Comparison of ENCODE assay signal across 8 cellular contexts in the genomic region with DNA sequence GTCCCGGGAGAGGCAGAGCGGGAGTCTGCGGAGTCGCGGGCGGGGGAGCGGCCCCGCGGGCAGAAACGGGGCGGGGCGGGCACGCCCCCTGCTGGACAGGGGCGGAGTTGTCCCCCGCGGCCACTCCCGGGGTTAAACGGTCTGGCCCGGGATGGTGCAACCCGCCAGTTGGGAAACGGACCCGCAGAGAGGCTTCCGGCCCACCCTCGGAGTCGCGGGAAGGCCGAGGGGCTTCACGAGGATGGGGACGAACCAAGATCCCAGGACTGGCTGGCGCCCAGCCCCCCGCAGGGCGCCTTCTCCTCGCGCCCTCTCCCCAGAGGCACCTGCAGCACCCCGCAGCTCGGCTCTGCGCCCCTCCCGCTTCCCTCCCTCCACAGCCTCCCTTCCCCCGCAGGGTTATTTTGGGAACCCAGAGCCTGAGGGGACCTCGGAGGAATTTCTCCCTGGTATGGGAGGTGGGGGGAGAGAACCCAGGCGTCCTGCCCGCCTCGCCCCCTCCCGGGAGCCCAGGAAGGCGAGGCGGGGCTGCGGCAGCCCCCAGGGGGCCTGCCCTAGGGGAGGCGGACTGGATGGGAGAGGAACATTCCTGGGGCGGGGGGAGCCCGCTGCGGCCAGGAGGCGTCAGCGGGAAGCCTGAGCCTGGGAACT. TPM values are rescaled to one million over a fixed set of nuclear protein-coding genes. Genes with fewer than 3 reads are reported as not detected.
DNase-seq lines count a peak whose midpoint lies in the region; ATAC-seq and TF ChIP-seq lines count a peak whose summit lies in the region.

No MANE protein-coding gene starts in this region.

- H3K4me1 Mint-ChIP-seq in activated naive CD4-positive, alpha-beta T cell treated with anti-CD3 and anti-CD28 coated beads, Interleukin-2, amount 10 ng/mL, durations not matched to agents 7 days and 5 days, result peaks cover 53% of the 10 kb centered on the region

- H3K36me3 Mint-ChIP-seq in activated naive CD4-positive, alpha-beta T cell treated with anti-CD3 and anti-CD28 coated beads, Interleukin-2, amount 10 ng/mL, durations not matched to agents 7 days and 5 days, result peaks cover 36% of the 10 kb centered on the region

- H3K4me1 ChIP-seq in cardiac muscle cell (ENCODE audit: low read depth), result peaks cover 5% of the 10 kb centered on the region

- H3K27me3 ChIP-seq in H7 (ENCODE audit: control insufficient read depth, insufficient read depth, low read length), result peaks cover 41% of the 10 kb centered on the region
- peaks cover 30% of the 10 kb centered on the region for H3K27me3 ChIP-seq in cardiac muscle cell

- no peaks in the 10 kb centered on the region for H3K9me3 ChIP-seq in cardiac muscle cell (ENCODE audit: low read depth)

- H3K27ac ChIP-seq in cardiac muscle cell, result peak overlapping the region; percentile 50

- H3K4me3 Mint-ChIP-seq in activated naive CD4-positive, alpha-beta T cell treated with anti-CD3 and anti-CD28 coated beads, Interleukin-2, amount 10 ng/mL, durations not matched to agents 7 days and 5 days, result peak overlapping the region; percentile 96

- CTCF ChIA-PET in activated naive CD4-positive, alpha-beta T cell treated with anti-CD3 and anti-CD28 coated beads, Interleukin-2, amount 10 ng/mL, durations not matched to agents 7 days and 5 days (lab: Charles Lee), result interaction anchor here (1.2 to 13.4 kb wide), 9 partner anchors 9 to 103 kb away, joined by 3 to 208 read pairs (median 9); partner anchors contain the start of genes CDC42BPG, PYGM and SF1

- no peaks in the 10 kb centered on the region for H3K9me3 Mint-ChIP-seq in activated naive CD4-positive, alpha-beta T cell treated with anti-CD3 and anti-CD28 coated beads, Interleukin-2, amount 10 ng/mL, durations not matched to agents 7 days and 5 days

- no peak for ATAC-seq in GM18870 (IDR thresholded peaks at IDR 0.05; ENCODE audit: unreplicated experiment)

- TF ChIP-seq CTCF in AG09319 (IDR thresholded peaks at IDR 0.05; ENCODE audit: low read depth, low read length), result peak; percentile 63
- TF ChIP-seq CTCF in cardiac muscle cell (IDR thresholded peaks at IDR 0.05; ENCODE audit: low read depth, low read length), result peak; percentile 84

- H3K27me3 Mint-ChIP-seq in activated naive CD4-positive, alpha-beta T cell treated with anti-CD3 and anti-CD28 coated beads, Interleukin-2, amount 10 ng/mL, durations not matched to agents 7 days and 5 days, result peaks cover 4% of the 10 kb centered on the region

- peak overlapping the region; percentile 62 for H3K4me3 ChIP-seq in H7 (ENCODE audit: insufficient read depth, low read depth, low read length)
- peak overlapping the region; percentile 29 for H3K4me3 ChIP-seq in cardiac muscle cell

- no peak overlapping the region for H3K27ac Mint-ChIP-seq in activated naive CD4-positive, alpha-beta T cell treated with anti-CD3 and anti-CD28 coated beads, Interleukin-2, amount 10 ng/mL, durations not matched to agents 7 days and 5 days

- intact Hi-C loops in posterior vena cava (cut with DNase I), result no loop called here

- DNase-seq in AG09319 (ENCODE audit: extremely low read depth, low read depth), result no peak
- DNase-seq in H7, result peak; percentile 99
- DNase-seq in RPMI8226, result peak; percentile 77
- DNase-seq in activated naive CD4-positive, alpha-beta T cell treated with anti-CD3 and anti-CD28 coated beads, Interleukin-2, amount 10 ng/mL, durations not matched to agents 7 days and 5 days, result peak; percentile 81
- DNase-seq in cardiac muscle cell (ENCODE audit: low read depth in 1 of 2, low spot score in 1 of 2), result peak; percentile 55 to 80
- peak; percentile 94 for DNase-seq in posterior vena cava (ENCODE audit: low spot score)
- peak; percentile 78 for DNase-seq in ureter (ENCODE audit: low spot score)

- H3K36me3 ChIP-seq in H7 (replicated peaks; ENCODE audit: control insufficient read depth, insufficient read depth, low read length) (no peaks in the 10 kb centered on the region), cardiac muscle cell (no peaks in the 10 kb centered on the region)

RNA-seq across cellular contexts. Expression of gene RASGRP2, which starts 0.9 kb away (rescaled TPM):
- 9.2 and 12.3 TPM in 2 replicates for total RNA-seq in H7 (2014; rRNA removed; shearing (Covaris generic))
- total RNA-seq in cardiac muscle cell (29.5 and 60.8 TPM in 2 replicates), posterior vena cava (10 to 100 TPM; 41.3 to 49.6 TPM), ureter (23.3 TPM)
- 60.8 and 64.0 TPM in 2 replicates for polyA plus RNA-seq in cardiac muscle cell

RNA-seq across cellular contexts. Expression of gene PYGM, which starts 16.7 kb away (rescaled TPM):
- total RNA-seq in H7 (2014; rRNA removed; shearing (Covaris generic)), result 2.9 and 6.4 TPM in 2 replicates
- 246 and 281 TPM in 2 replicates for total RNA-seq in cardiac muscle cell
- polyA plus RNA-seq in cardiac muscle cell, result 244 and 260 TPM in 2 replicates
- 10 to 100 TPM; 19.3 to 43.2 TPM for total RNA-seq in posterior vena cava
- 11.4 TPM for total RNA-seq in ureter

RNA-seq across cellular contexts. Expression of gene NRXN2, which starts 20.1 kb away (rescaled TPM):
- 0.85 and 1.9 TPM in 2 replicates for total RNA-seq in H7 (2014; rRNA removed; shearing (Covaris generic))
- total RNA-seq in cardiac muscle cell (1.2 and 1.4 TPM in 2 replicates), posterior vena cava (1 to 10 TPM; 7.9 to 8.8 TPM), ureter (11.6 TPM)
- polyA plus RNA-seq in cardiac muscle cell, result 0.65 and 1.3 TPM in 2 replicates

RNA-seq across cellular contexts. Expression of gene SF1, which starts 35.3 kb away (rescaled TPM):
- 66.5 and 80.0 TPM in 2 replicates for total RNA-seq in H7 (2014; rRNA removed; shearing (Covaris generic))
- 168 and 360 TPM in 2 replicates for total RNA-seq in cardiac muscle cell
- polyA plus RNA-seq in cardiac muscle cell, result 143 and 233 TPM in 2 replicates
- total RNA-seq in posterior vena cava, result 100 to 1,000 TPM; 181 to 189 TPM
- total RNA-seq in ureter, result 391 TPM

RNA-seq across cellular contexts. Expression of gene MAP4K2, which starts 59.9 kb away (rescaled TPM):
- 24.5 and 29.7 TPM in 2 replicates for total RNA-seq in H7 (2014; rRNA removed; shearing (Covaris generic))
- total RNA-seq in cardiac muscle cell (24.3 and 35.9 TPM in 2 replicates), posterior vena cava (10 to 100 TPM; 13.2 to 14.7 TPM), ureter (14.0 TPM)
- polyA plus RNA-seq in cardiac muscle cell, result 16.1 and 31.1 TPM in 2 replicates
